ENCODE assay signal across 18 cellular contexts in genomic region chr2:206456078-206456769, GRCh38.
"Had no signal": no experiment of that assay in that cellular context is flagged by ENCODE, and none has a peak within 500 bp of the region (broad histone marks: within the 10 kb centered on the region; RNA-seq: fewer than 3 reads in every experiment).

No MANE protein-coding gene starts in this region.

- H3K4me3 ChIP-seq: body of pancreas, gastroesophageal sphincter, left lung, stomach, thyroid gland had no signal

- ATAC-seq: activated CD4-positive, CD25-positive, alpha-beta regulatory T cell treated with anti-CD3 and anti-CD28 coated beads, Interleukin-2, amount 50 U/mL, for 24 hours; activated CD8-positive, alpha-beta memory T cell treated with anti-CD3 and anti-CD28 coated beads, Interleukin-2, amount 10 ng/mL, durations not matched to agents 7 days and 5 days; activated naive CD4-positive, alpha-beta T cell treated with anti-CD3 and anti-CD28 coated beads, Interleukin-2, amount 50 U/mL, for 72 hours; body of pancreas; gastroesophageal sphincter; left lung had no signal

- H3K9me3 Mint-ChIP-seq: activated naive CD4-positive, alpha-beta T cell treated with anti-CD3 and anti-CD28 coated beads, Interleukin-2, amount 50 U/mL, for 72 hours; activated T-cell treated with anti-CD3 and anti-CD28 coated beads, Interleukin-2, amount 50 U/mL, for 24 hours; central memory CD8-positive, alpha-beta T cell had no signal

- H3K27me3 Mint-ChIP-seq: activated CD8-positive, alpha-beta memory T cell treated with anti-CD3 and anti-CD28 coated beads, Interleukin-2, amount 10 ng/mL, durations not matched to agents 7 days and 5 days had no signal

- H3K27ac Mint-ChIP-seq: activated CD8-positive, alpha-beta memory T cell treated with anti-CD3 and anti-CD28 coated beads, Interleukin-2, amount 10 ng/mL, durations not matched to agents 7 days and 5 days; activated naive CD4-positive, alpha-beta T cell treated with anti-CD3 and anti-CD28 coated beads, Interleukin-2, amount 50 U/mL, for 72 hours; activated T-cell treated with anti-CD3 and anti-CD28 coated beads, Interleukin-2, amount 50 U/mL, for 24 hours had no signal

- H3K36me3 ChIP-seq: gastroesophageal sphincter, left lung, stomach, thyroid gland had no signal

- H3K4me1 Mint-ChIP-seq: activated CD8-positive, alpha-beta memory T cell treated with anti-CD3 and anti-CD28 coated beads, Interleukin-2, amount 10 ng/mL, durations not matched to agents 7 days and 5 days; central memory CD8-positive, alpha-beta T cell had no signal

- H3K4me1 ChIP-seq: body of pancreas, gastroesophageal sphincter, left lung, stomach, thyroid gland had no signal

- H3K9me3 ChIP-seq: body of pancreas, gastroesophageal sphincter, left lung, stomach, thyroid gland had no signal

- H3K36me3 Mint-ChIP-seq: activated CD8-positive, alpha-beta memory T cell treated with anti-CD3 and anti-CD28 coated beads, Interleukin-2, amount 10 ng/mL, durations not matched to agents 7 days and 5 days; activated naive CD4-positive, alpha-beta T cell treated with anti-CD3 and anti-CD28 coated beads, Interleukin-2, amount 50 U/mL, for 72 hours had no signal

- H3K4me3 Mint-ChIP-seq: activated CD8-positive, alpha-beta memory T cell treated with anti-CD3 and anti-CD28 coated beads, Interleukin-2, amount 10 ng/mL, durations not matched to agents 7 days and 5 days; activated T-cell treated with anti-CD3 and anti-CD28 coated beads, Interleukin-2, amount 50 U/mL, for 24 hours; central memory CD8-positive, alpha-beta T cell had no signal

- DNase-seq: activated CD4-positive, alpha-beta T cell treated with anti-CD3 and anti-CD28 coated beads, Interleukin-2, amount 50 U/mL, for 4 hours; activated CD8-positive, alpha-beta memory T cell treated with anti-CD3 and anti-CD28 coated beads, Interleukin-2, amount 10 ng/mL, durations not matched to agents 7 days and 5 days; activated effector memory CD4-positive, alpha-beta T cell treated with anti-CD3 and anti-CD28 coated beads, Interleukin-2, amount 50 U/mL, for 16 hours; activated T-cell treated with anti-CD3 and anti-CD28 coated beads, Interleukin-2, amount 50 U/mL, for 24 hours; amniotic stem cell; body of pancreas; cortex of kidney; effector memory CD4-positive, alpha-beta T cell; islet precursor cell; left lung; mesenchymal stem cell; stimulated activated CD4-positive, alpha-beta T cell treated with anti-CD3 and anti-CD28 coated beads, Interleukin-15, amount 100 ng/mL, for 24 hours; stomach; thyroid gland had no signal
